Comparison of ENCODE assay signal across 12 cellular contexts in genomic region chr4:148112231-148112982, GRCh38.
DNase-seq lines count a peak whose midpoint lies in the region; ATAC-seq and TF ChIP-seq lines count a peak whose summit lies in the region.
"Had no signal": no experiment of that assay in that cellular context is flagged by ENCODE, and none has a peak within 500 bp of the region (broad histone marks: within the 10 kb centered on the region; RNA-seq: fewer than 3 reads in every experiment).

No MANE protein-coding gene starts in this region.

- H3K18ac ChIP-seq in mesenchymal stem cell (ENCODE audit: low read depth in 1 of 2, low read length in 2 of 2) = no peak overlapping the region

- no peak overlapping the region for H2BK120ac ChIP-seq in mesenchymal stem cell (ENCODE audit: low read depth, low read length)

- no peak overlapping the region for H4K8ac ChIP-seq in mesenchymal stem cell (ENCODE audit: low read length)

- in situ Hi-C loops in mammary epithelial cell (cut with MboI; ENCODE audit: low sequenced_read_pairs in 2 of 2) = no loop called here

- H3K27me3 ChIP-seq in BLaER1 treated with 17β-estradiol and CSF1 and Interleukin-3, amounts not matched to agents 10 nM and 100 nM = no peaks in the 10 kb centered on the region
- no peaks in the 10 kb centered on the region for H3K27me3 ChIP-seq in mammary epithelial cell (ENCODE audit: insufficient read depth, low read length)
- no peaks in the 10 kb centered on the region for H3K27me3 ChIP-seq in mesenchymal stem cell (ENCODE audit: control insufficient read depth in 1 of 2, insufficient read depth in 1 of 2, low read length in 2 of 2)
- no peaks in the 10 kb centered on the region for H3K27me3 ChIP-seq in vagina
- no peaks in the 10 kb centered on the region for H3K27me3 ChIP-seq in H7 (ENCODE audit: control insufficient read depth, insufficient read depth, low read length)
- H3K27me3 ChIP-seq: stomach had no signal

- H2BK12ac ChIP-seq in mesenchymal stem cell (ENCODE audit: low read length in 2 of 2) = no peak overlapping the region

- ATAC-seq in HG03460 (IDR thresholded peaks at IDR 0.05; ENCODE audit: unreplicated experiment) (no peak), GM19463 (IDR thresholded peaks at IDR 0.05; ENCODE audit: unreplicated experiment) (no peak)

- no peak overlapping the region for H3K23ac ChIP-seq in mesenchymal stem cell (ENCODE audit: low read length in 2 of 2)

- no peak overlapping the region for H4K91ac ChIP-seq in mesenchymal stem cell (ENCODE audit: low read length)

- no peak overlapping the region for H3K27ac ChIP-seq in BLaER1 treated with 17β-estradiol and CSF1 and Interleukin-3, amounts not matched to agents 10 nM and 100 nM
- no peak overlapping the region for H3K27ac ChIP-seq in mammary epithelial cell (ENCODE audit: insufficient read depth, low read depth, low read length)
- no peak overlapping the region for H3K27ac ChIP-seq in mesenchymal stem cell (ENCODE audit: low read length, poor library complexity, severe bottlenecking)
- H3K27ac ChIP-seq in vagina = no peak overlapping the region
- H3K27ac ChIP-seq: stomach had no signal

- H3K79me2 ChIP-seq in mammary epithelial cell (ENCODE audit: insufficient read depth, low read length) = no peaks in the 10 kb centered on the region

- WGBS in mammary epithelial cell (ENCODE audit: low coverage, missing lambda C conversion rate) = 52% methylated on average over 4 of the region's 4 CpGs
- WGBS in mesenchymal stem cell = no CpG with 5 or more reads among the region's 4 CpGs

- no peak for TF ChIP-seq POLR2A in vagina (IDR thresholded peaks at IDR 0.05)

- TF ChIP-seq CTCF in mammary epithelial cell (conservative IDR thresholded peaks at IDR 0.05 in 1 of 2, IDR thresholded peaks at IDR 0.05 in 1 of 2; ENCODE audit: extremely low read depth in 1 of 2, insufficient read depth in 1 of 2, low read depth in 1 of 2, low read length in 2 of 2) (no peak), vagina (IDR thresholded peaks at IDR 0.05) (no peak)

- H3K4me2 ChIP-seq in BLaER1 treated with 17β-estradiol and CSF1 and Interleukin-3, amounts not matched to agents 10 nM and 100 nM = peak overlapping the region in 6 of 11 experiments; percentile 3 to 57 (median 36); a peak in 9 of 22 replicates
- H3K4me2 ChIP-seq in mammary epithelial cell (ENCODE audit: insufficient read depth, low read depth, low read length) = no peak overlapping the region
- H3K4me2 ChIP-seq in mesenchymal stem cell (ENCODE audit: low read length, poor library complexity, severe bottlenecking) = no peak overlapping the region

- no peak overlapping the region for H3K4ac ChIP-seq in mesenchymal stem cell (ENCODE audit: low read depth in 1 of 2, low read length in 2 of 2)

- H2AFZ ChIP-seq in mammary epithelial cell (ENCODE audit: low read depth, low read length) = peak overlapping the region; percentile 32
- H2AFZ ChIP-seq in mesenchymal stem cell (ENCODE audit: low read depth, low read length) = no peak overlapping the region

- no peak overlapping the region for H2AK5ac ChIP-seq in mesenchymal stem cell (ENCODE audit: low read length, severe bottlenecking)

- H3K14ac ChIP-seq in mesenchymal stem cell (ENCODE audit: low read length in 2 of 2) = no peak overlapping the region

- no TSS peak for BruUV-seq in mammary epithelial cell (replicated peaks; lab: Mats Ljungman, UMichigan)

- H2BK15ac ChIP-seq in mesenchymal stem cell (ENCODE audit: low read depth, poor library complexity, severe bottlenecking) = no peak overlapping the region

- no peaks in the 10 kb centered on the region for H3K36me3 ChIP-seq in BLaER1 treated with 17β-estradiol and CSF1 and Interleukin-3, amounts not matched to agents 10 nM and 100 nM
- H3K36me3 ChIP-seq in mammary epithelial cell (ENCODE audit: insufficient read depth, low read length) = no peaks in the 10 kb centered on the region
- peaks cover 0 to 8% of the 10 kb centered on the region in 2 experiments for H3K36me3 ChIP-seq in mesenchymal stem cell (ENCODE audit: control insufficient read depth in 1 of 2, insufficient read depth in 2 of 2, low read depth in 1 of 2, low read length in 2 of 2)
- peaks cover 0 to 20% of the 10 kb centered on the region in 2 donors for H3K36me3 ChIP-seq in vagina
- no peaks in the 10 kb centered on the region for H3K36me3 ChIP-seq in H7 (replicated peaks; ENCODE audit: control insufficient read depth, insufficient read depth, low read length)

- no peaks in the 10 kb centered on the region for H3K79me1 ChIP-seq in mesenchymal stem cell (replicated peaks; ENCODE audit: low read length, poor library complexity, severe bottlenecking)

- DNase-seq in Kasumi-1 (lab: John Stamatoyannopoulos, UW) (peak; percentile 63 to 72), mammary epithelial cell (peak; percentile 44), mesenchymal stem cell (peak; percentile 24), vagina (ENCODE audit: extremely low spot score in 2 of 2) (no peak), H7 (no peak)
- DNase-seq: COR-L47, islet precursor cell, NCI-H187, stomach had no signal

- peaks cover 0 to 16% (median 10%) of the 10 kb centered on the region in 10 experiments; a peak in 10 of 20 replicates for H3K4me1 ChIP-seq in BLaER1 treated with 17β-estradiol and CSF1 and Interleukin-3, amounts not matched to agents 10 nM and 100 nM
- H3K4me1 ChIP-seq in mammary epithelial cell (ENCODE audit: insufficient read depth, low read length) (peaks cover 4% of the 10 kb centered on the region), mesenchymal stem cell (ENCODE audit: control insufficient read depth, insufficient read depth, low read depth, low read length) (no peaks in the 10 kb centered on the region), vagina (no peaks in the 10 kb centered on the region)

- no peaks in the 10 kb centered on the region for H4K20me1 ChIP-seq in BLaER1 treated with 17β-estradiol and CSF1 and Interleukin-3, amounts not matched to agents 10 nM and 100 nM
- no peaks in the 10 kb centered on the region for H4K20me1 ChIP-seq in mammary epithelial cell (ENCODE audit: insufficient read depth, low read length)

- CTCF ChIA-PET in mammary epithelial cell (lab: Charles Lee; ENCODE audit: low non-redundant PET) = no interaction called here

- no peak overlapping the region for H2BK5ac ChIP-seq in mesenchymal stem cell (ENCODE audit: low read depth, low read length, poor library complexity, severe bottlenecking)

- H3K9ac ChIP-seq in BLaER1 treated with 17β-estradiol and CSF1 and Interleukin-3, amounts not matched to agents 10 nM and 100 nM = no peak overlapping the region
- H3K9ac ChIP-seq in mammary epithelial cell (ENCODE audit: insufficient read depth, low read length) = no peak overlapping the region
- H3K9ac ChIP-seq in mesenchymal stem cell (ENCODE audit: low read length) = no peak overlapping the region

- H3K9me3 ChIP-seq in BLaER1 treated with 17β-estradiol and CSF1 and Interleukin-3, amounts not matched to agents 10 nM and 100 nM (replicated peaks in 1 of 11) = no peaks in the 10 kb centered on the region
- H3K9me3 ChIP-seq in mammary epithelial cell (replicated peaks; ENCODE audit: insufficient read depth, low read length) = no peaks in the 10 kb centered on the region
- H3K9me3 ChIP-seq in mesenchymal stem cell (ENCODE audit: control insufficient read depth, low read length) = no peaks in the 10 kb centered on the region
- H3K9me3 ChIP-seq in vagina = no peaks in the 10 kb centered on the region
- H3K9me3 ChIP-seq: stomach had no signal

- dilution Hi-C loops in mammary epithelial cell (cut with HindIII; ENCODE audit: low sequenced_read_pairs) = no loop called here

- intact Hi-C loops in mammary epithelial cell (cut with micrococcal nuclease) = no loop called here
- intact Hi-C loops in vagina (cut with DNase I) = no loop called here

- no peak overlapping the region for H3K4me3 ChIP-seq in BLaER1 treated with 17β-estradiol and CSF1 and Interleukin-3, amounts not matched to agents 10 nM and 100 nM
- H3K4me3 ChIP-seq in mammary epithelial cell (replicated peaks in 1 of 3; ENCODE audit: insufficient read depth in 1 of 3, low read depth in 2 of 3, low read length in 3 of 3) (no peak overlapping the region), mesenchymal stem cell (ENCODE audit: insufficient read depth in 1 of 2, low read depth in 1 of 2, low read length in 2 of 2) (no peak overlapping the region), vagina (no peak overlapping the region), H7 (ENCODE audit: insufficient read depth, low read depth, low read length) (no peak overlapping the region)
- H3K4me3 ChIP-seq: stomach had no signal

Comparison
In these comparisons a context has a peak if more than half of its experiments do, and no peak if none do; other contexts are left out.
1. H3K4me2 ChIP-seq: peak in BLaER1 treated with 17β-estradiol and CSF1 and Interleukin-3, amounts not matched to agents 10 nM and 100 nM (6 of 11); none in mammary epithelial cell (single experiment) and mesenchymal stem cell (single experiment).
2. DNase-seq: peak in Kasumi-1 (2 of 2), mammary epithelial cell (single experiment) and mesenchymal stem cell (single experiment); none in vagina (0 of 2) and H7 (single experiment).